Comparison of ENCODE assay signal across 1 cellular context in genomic region chr11:86798988-86799387, GRCh38.
TF ChIP-seq lines count a peak whose summit lies in the region.

No MANE protein-coding gene starts in this region.

TF ChIP-seq in WTC11, 78 proteins besides CTCF, POLR2A, EP300 and RAD21 (continued from another document):
- TF ChIP-seq NFATC4 (CRISPR knock-in tag; IDR thresholded peaks at IDR 0.05) (no peak), JUN (CRISPR knock-in tag; IDR thresholded peaks at IDR 0.05) (no peak), NFE2L1 (CRISPR knock-in tag; IDR thresholded peaks at IDR 0.05) (no peak), CREM (CRISPR knock-in tag; IDR thresholded peaks at IDR 0.05) (no peak)
